ENCODE assay signal across 1 cellular context in the genomic region with DNA sequence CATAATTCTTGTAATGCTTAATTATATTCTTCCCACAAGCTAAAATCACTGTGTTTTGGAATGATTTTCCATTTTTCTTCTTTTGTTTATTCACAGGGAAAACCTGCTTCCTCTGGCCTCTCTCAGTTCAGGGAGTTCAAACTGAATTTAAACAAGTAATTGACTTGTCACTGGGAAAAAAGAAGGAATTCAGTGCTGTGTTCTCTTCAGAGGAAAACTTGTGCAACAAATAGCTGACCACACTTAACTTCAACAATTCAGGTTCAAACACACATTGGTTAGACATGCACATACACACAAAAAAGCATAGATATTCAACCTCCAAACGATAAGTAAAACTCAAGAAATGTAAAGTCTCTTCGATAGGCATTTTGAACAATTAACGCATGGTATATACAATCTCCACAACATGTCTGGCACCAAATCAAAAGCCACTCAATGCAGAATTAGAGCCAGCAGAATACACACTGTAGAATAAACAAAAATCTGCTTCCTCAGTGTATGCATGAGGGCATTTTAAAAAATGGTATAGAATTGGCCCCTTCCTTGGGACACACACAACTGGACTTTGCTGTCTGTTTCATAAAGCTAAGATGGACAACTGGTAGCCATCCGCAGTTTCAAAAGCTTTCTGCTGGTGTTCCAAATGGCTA.
TF ChIP-seq lines count a peak whose summit lies in the region.

No MANE protein-coding gene starts in this region.

TF ChIP-seq in SK-N-SH treated with all-trans-retinoic acid at 6 μM for 48 hours, 23 proteins besides CTCF, POLR2A, EP300 and RAD21:
- no peak for TF ChIP-seq PATZ1 (CRISPR knock-in tag; IDR thresholded peaks at IDR 0.05; ENCODE audit: borderline replicate concordance)
- TF ChIP-seq CREB5 (CRISPR knock-in tag; IDR thresholded peaks at IDR 0.05; ENCODE audit: low read depth): no peak
- TF ChIP-seq SNAI2 (CRISPR knock-in tag; IDR thresholded peaks at IDR 0.05): no peak
- no peak for TF ChIP-seq ZNF8 (CRISPR knock-in tag; IDR thresholded peaks at IDR 0.05)
- TF ChIP-seq CSDC2 (CRISPR knock-in tag; IDR thresholded peaks at IDR 0.05): no peak
- TF ChIP-seq ZC3H10 (CRISPR knock-in tag; IDR thresholded peaks at IDR 0.05): no peak
- TF ChIP-seq POU6F1 (CRISPR knock-in tag; IDR thresholded peaks at IDR 0.05; ENCODE audit: borderline replicate concordance, low read depth): no peak
- TF ChIP-seq TSHZ2 (CRISPR knock-in tag; IDR thresholded peaks at IDR 0.05): no peak
- no peak for TF ChIP-seq GLIS3 (CRISPR knock-in tag; IDR thresholded peaks at IDR 0.05)
- TF ChIP-seq ZFP3 (CRISPR knock-in tag; IDR thresholded peaks at IDR 0.05): no peak
- no peak for TF ChIP-seq ISL1 (CRISPR knock-in tag; IDR thresholded peaks at IDR 0.05)
- TF ChIP-seq BACH2 (CRISPR knock-in tag; IDR thresholded peaks at IDR 0.05; ENCODE audit: borderline replicate concordance): no peak
- TF ChIP-seq ZNF565 (CRISPR knock-in tag; conservative IDR thresholded peaks at IDR 0.05; ENCODE audit: low read depth): no peak
- no peak for TF ChIP-seq TOX (CRISPR knock-in tag; IDR thresholded peaks at IDR 0.05; ENCODE audit: borderline replicate concordance)
- no peak for TF ChIP-seq TCF4 (CRISPR knock-in tag; IDR thresholded peaks at IDR 0.05; ENCODE audit: borderline replicate concordance)
